In genomic region chr9:96564217-96564616, GRCh38 we compare ENCODE assay signal across 19 cellular contexts. TPM values are rescaled to one million over a fixed set of nuclear protein-coding genes. Genes with fewer than 3 reads are reported as not detected.
DNase-seq lines count a peak whose midpoint lies in the region; ATAC-seq and TF ChIP-seq lines count a peak whose summit lies in the region.
"Had no signal": no experiment of that assay in that cellular context is flagged by ENCODE, and none has a peak within 500 bp of the region (broad histone marks: within the 10 kb centered on the region; RNA-seq: fewer than 3 reads in every experiment).

No MANE protein-coding gene starts in this region.

- CTCF ChIA-PET in activated CD4-positive, alpha-beta memory T cell treated with anti-CD3 and anti-CD28 coated beads for 36 hours (lab: Charles Lee): no interaction called here

- no peak overlapping the region for H3K4me3 ChIP-seq in GM06990 (replicated peaks; ENCODE audit: low read depth, low read length)
- H3K4me3 ChIP-seq: breast epithelium, psoas muscle, skin epidermis had no signal

- intact Hi-C loops in activated T-helper 2 cell treated with anti-CD3 and anti-CD28 coated beads, Interferon-gamma antibody, Interleukin-2, Interleukin-4, amounts not matched to agents 10 μg/mL and 5 μg/mL and 100 μg/mL, durations not matched to agents 14 hours and 24 hours and 36 hours (cut with micrococcal nuclease): no loop called here
- intact Hi-C loops in activated CD4-positive, alpha-beta memory T cell treated with anti-CD3 and anti-CD28 coated beads for 36 hours (cut with micrococcal nuclease): loop anchor here (10.0 kb wide), 1 partner anchor 149 kb away; the partner anchor contains the start of gene ZNF367

- H3K27me3 Mint-ChIP-seq in activated T-helper 2 cell treated with anti-CD3 and anti-CD28 coated beads, Interferon-gamma antibody, Interleukin-2, Interleukin-4, amounts not matched to agents 10 μg/mL and 5 μg/mL and 100 μg/mL, durations not matched to agents 14 hours and 24 hours and 36 hours (ENCODE audit: low read depth): peaks cover 3% of the 10 kb centered on the region
- peaks cover 1% of the 10 kb centered on the region for H3K27me3 Mint-ChIP-seq in activated CD4-positive, alpha-beta memory T cell treated with anti-CD3 and anti-CD28 coated beads for 36 hours

- H3K9me3 Mint-ChIP-seq in activated T-helper 2 cell treated with anti-CD3 and anti-CD28 coated beads, Interferon-gamma antibody, Interleukin-2, Interleukin-4, amounts not matched to agents 10 μg/mL and 5 μg/mL and 100 μg/mL, durations not matched to agents 14 hours and 24 hours and 36 hours: no peaks in the 10 kb centered on the region
- H3K9me3 Mint-ChIP-seq in stimulated activated effector memory CD8-positive, alpha-beta T cell treated with anti-CD3 and anti-CD28 coated beads, Interleukin-12 subunit alpha, Interleukin-12 subunit beta, amount 100 ng/mL, for 72 hours: no peaks in the 10 kb centered on the region
- H3K9me3 Mint-ChIP-seq in activated CD4-positive, alpha-beta memory T cell treated with anti-CD3 and anti-CD28 coated beads for 36 hours: no peaks in the 10 kb centered on the region

- peak overlapping the region; percentile 8 for H3K27ac Mint-ChIP-seq in activated T-helper 2 cell treated with anti-CD3 and anti-CD28 coated beads, Interferon-gamma antibody, Interleukin-2, Interleukin-4, amounts not matched to agents 10 μg/mL and 5 μg/mL and 100 μg/mL, durations not matched to agents 14 hours and 24 hours and 36 hours
- no peak overlapping the region for H3K27ac Mint-ChIP-seq in stimulated activated effector memory CD8-positive, alpha-beta T cell treated with anti-CD3 and anti-CD28 coated beads, Interleukin-12 subunit alpha, Interleukin-12 subunit beta, amount 100 ng/mL, for 72 hours
- H3K27ac Mint-ChIP-seq in activated CD4-positive, alpha-beta memory T cell treated with anti-CD3 and anti-CD28 coated beads for 36 hours: no peak overlapping the region
- H3K27ac Mint-ChIP-seq: CD14-positive monocyte had no signal

- H3K36me3 Mint-ChIP-seq in activated T-helper 2 cell treated with anti-CD3 and anti-CD28 coated beads, Interferon-gamma antibody, Interleukin-2, Interleukin-4, amounts not matched to agents 10 μg/mL and 5 μg/mL and 100 μg/mL, durations not matched to agents 14 hours and 24 hours and 36 hours (ENCODE audit: low read depth): no peaks in the 10 kb centered on the region
- H3K36me3 Mint-ChIP-seq in stimulated activated effector memory CD8-positive, alpha-beta T cell treated with anti-CD3 and anti-CD28 coated beads, Interleukin-12 subunit alpha, Interleukin-12 subunit beta, amount 100 ng/mL, for 72 hours: peaks cover 12% of the 10 kb centered on the region
- peaks cover 8% of the 10 kb centered on the region for H3K36me3 Mint-ChIP-seq in activated CD4-positive, alpha-beta memory T cell treated with anti-CD3 and anti-CD28 coated beads for 36 hours
- H3K36me3 Mint-ChIP-seq: CD14-positive monocyte had no signal

- no peak for ATAC-seq in stimulated activated effector memory CD8-positive, alpha-beta T cell treated with anti-CD3 and anti-CD28 coated beads, Interleukin-12 subunit alpha, Interleukin-12 subunit beta, amount 100 ng/mL, for 72 hours
- ATAC-seq: psoas muscle had no signal

- DNase-seq in GM06990 (ENCODE audit: extremely low read depth, insufficient read length) (peak; percentile 38), medulla oblongata (ENCODE audit: extremely low spot score) (peak; percentile 56), SHP77 (lab: John Stamatoyannopoulos, UW) (no peak), SIG-M5 treated with dmso at 0.1 percent for 504 hours (lab: John Stamatoyannopoulos, UW; ENCODE audit: unreplicated experiment) (no peak)
- no peak for DNase-seq in activated T-helper 2 cell treated with anti-CD3 and anti-CD28 coated beads, Interferon-gamma antibody, Interleukin-2, Interleukin-4, amounts not matched to agents 10 μg/mL and 5 μg/mL and 100 μg/mL, durations not matched to agents 14 hours and 24 hours and 36 hours (ENCODE audit: low spot score)
- DNase-seq in stimulated activated effector memory CD8-positive, alpha-beta T cell treated with anti-CD3 and anti-CD28 coated beads, Interleukin-12 subunit alpha, Interleukin-12 subunit beta, amount 100 ng/mL, for 72 hours (ENCODE audit: low spot score in 2 of 2): no peak
- DNase-seq in activated CD4-positive, alpha-beta memory T cell treated with anti-CD3 and anti-CD28 coated beads for 36 hours: no peak
- DNase-seq: activated CD4-positive, alpha-beta T cell treated with anti-CD3 and anti-CD28 coated beads, Interleukin-2, amount 50 U/mL, for 4 hours; activated gamma-delta T cell; GOT3; NCI-H1436 treated with DMSO at 0.1 percent for 48 hours; NCI-H2107; NCI-H446 treated with DMSO at 0.1 percent for 48 hours; OCI-M1; psoas muscle; stimulated activated CD4-positive, alpha-beta T cell treated with anti-CD3 and anti-CD28 coated beads, Interleukin-1b, Interleukin-23, amount 100 ng/mL, for 48 hours had no signal

- TF ChIP-seq CTCF in GM06990 (IDR thresholded peaks at IDR 0.05; ENCODE audit: insufficient read depth, low read length, poor library complexity, severe bottlenecking): no peak

- no peaks in the 10 kb centered on the region for H3K27me3 ChIP-seq in GM06990 (replicated peaks; ENCODE audit: control insufficient read depth, insufficient read depth, low read length)
- H3K27me3 ChIP-seq: breast epithelium had no signal

- H3K4me1 Mint-ChIP-seq in activated T-helper 2 cell treated with anti-CD3 and anti-CD28 coated beads, Interferon-gamma antibody, Interleukin-2, Interleukin-4, amounts not matched to agents 10 μg/mL and 5 μg/mL and 100 μg/mL, durations not matched to agents 14 hours and 24 hours and 36 hours (ENCODE audit: low read depth): peaks cover 30% of the 10 kb centered on the region
- peaks cover 20% of the 10 kb centered on the region for H3K4me1 Mint-ChIP-seq in stimulated activated effector memory CD8-positive, alpha-beta T cell treated with anti-CD3 and anti-CD28 coated beads, Interleukin-12 subunit alpha, Interleukin-12 subunit beta, amount 100 ng/mL, for 72 hours
- H3K4me1 Mint-ChIP-seq in activated CD4-positive, alpha-beta memory T cell treated with anti-CD3 and anti-CD28 coated beads for 36 hours (ENCODE audit: low read depth): peaks cover 30% of the 10 kb centered on the region

- no peaks in the 10 kb centered on the region for H3K36me3 ChIP-seq in GM06990 (ENCODE audit: control insufficient read depth, insufficient read depth, low read length)
- H3K36me3 ChIP-seq: breast epithelium had no signal

- POLR2A ChIA-PET in activated CD4-positive, alpha-beta memory T cell treated with anti-CD3 and anti-CD28 coated beads for 36 hours (lab: Charles Lee): no interaction called here

- peak overlapping the region; percentile 38 for H3K4me3 Mint-ChIP-seq in activated T-helper 2 cell treated with anti-CD3 and anti-CD28 coated beads, Interferon-gamma antibody, Interleukin-2, Interleukin-4, amounts not matched to agents 10 μg/mL and 5 μg/mL and 100 μg/mL, durations not matched to agents 14 hours and 24 hours and 36 hours (ENCODE audit: low read depth)
- peak overlapping the region; percentile 82 for H3K4me3 Mint-ChIP-seq in stimulated activated effector memory CD8-positive, alpha-beta T cell treated with anti-CD3 and anti-CD28 coated beads, Interleukin-12 subunit alpha, Interleukin-12 subunit beta, amount 100 ng/mL, for 72 hours
- H3K4me3 Mint-ChIP-seq in activated CD4-positive, alpha-beta memory T cell treated with anti-CD3 and anti-CD28 coated beads for 36 hours: no peak overlapping the region

RNA-seq across cellular contexts. Expression of gene CDC14B, which starts 55.4 kb away (rescaled TPM):
- 6.5 and 6.9 TPM in 2 replicates for total RNA-seq in activated T-helper 2 cell treated with anti-CD3 and anti-CD28 coated beads, Interferon-gamma antibody, Interleukin-2, Interleukin-4, amounts not matched to agents 10 μg/mL and 5 μg/mL and 100 μg/mL, durations not matched to agents 14 hours and 24 hours and 36 hours
- 1 to 10 TPM; 2.3 to 2.8 TPM for total RNA-seq in activated CD4-positive, alpha-beta memory T cell treated with anti-CD3 and anti-CD28 coated beads for 36 hours

Comparison
In these comparisons a context has a peak if more than half of its experiments do, and no peak if none do; other contexts are left out.
1. DNase-seq: peak in GM06990 (single experiment) and medulla oblongata (single experiment); none in activated T-helper 2 cell treated with anti-CD3 and anti-CD28 coated beads, Interferon-gamma antibody, Interleukin-2, Interleukin-4, amounts not matched to agents 10 μg/mL and 5 μg/mL and 100 μg/mL, durations not matched to agents 14 hours and 24 hours and 36 hours (single experiment), stimulated activated effector memory CD8-positive, alpha-beta T cell treated with anti-CD3 and anti-CD28 coated beads, Interleukin-12 subunit alpha, Interleukin-12 subunit beta, amount 100 ng/mL, for 72 hours (0 of 2), SHP77 (0 of 2), activated CD4-positive, alpha-beta memory T cell treated with anti-CD3 and anti-CD28 coated beads for 36 hours (single experiment) and SIG-M5 treated with dmso at 0.1 percent for 504 hours (single experiment).